ENCODE assay signal across 26 cellular contexts in genomic region chr10:113911839-113912238, GRCh38.
"Had no signal": no experiment of that assay in that cellular context is flagged by ENCODE, and none has a peak within 500 bp of the region (broad histone marks: within the 10 kb centered on the region; RNA-seq: fewer than 3 reads in every experiment).

No MANE protein-coding gene starts in this region.

- H2AFZ ChIP-seq: hepatocyte had no signal

- H3K4me3 ChIP-seq: colonic mucosa, dorsolateral prefrontal cortex, esophagus squamous epithelium, gastroesophageal sphincter, heart left ventricle, hepatocyte, lower lobe of right lung, mucosa of descending colon had no signal

- H3K9me3 ChIP-seq: colonic mucosa, esophagus squamous epithelium, gastroesophageal sphincter, heart left ventricle, lower lobe of right lung, mucosa of descending colon had no signal

- DNase-seq: colonic mucosa; dermis blood vessel endothelial cell; dorsolateral prefrontal cortex; effector CD4-positive, alpha-beta T cell; effector memory CD4-positive, alpha-beta T cell; erythroblast; esophagus squamous epithelium; foreskin fibroblast; foreskin melanocyte; heart left ventricle; hypothalamus; immature natural killer cell; islet precursor cell; kidney; kidney glomerular epithelial cell; left colon; left ventricle myocardium superior; lower lobe of right lung; mesenchymal stem cell; mucosa of descending colon; naive B cell had no signal

- H3K4me2 ChIP-seq: hepatocyte had no signal

- H3K27me3 ChIP-seq: colonic mucosa, dorsolateral prefrontal cortex, esophagus squamous epithelium, gastroesophageal sphincter, heart left ventricle, hepatocyte had no signal

- H3K27ac ChIP-seq: colonic mucosa, dorsolateral prefrontal cortex, epithelial cell of prostate, esophagus squamous epithelium, gastroesophageal sphincter, heart left ventricle, hepatocyte, lower lobe of right lung had no signal

- H3K79me2 ChIP-seq: hepatocyte had no signal

- H3K36me3 ChIP-seq: colonic mucosa had no signal

- ATAC-seq: esophagus mucosa, gastroesophageal sphincter, heart left ventricle, left lobe of liver, left ventricle myocardium superior, mucosa of descending colon had no signal

- H3K4me1 ChIP-seq: colonic mucosa, esophagus squamous epithelium, gastroesophageal sphincter, heart left ventricle had no signal
